In genomic region chr1:5509664-5510452, GRCh38 we compare ENCODE assay signal across 8 cellular contexts.
DNase-seq lines count a peak whose midpoint lies in the region; ATAC-seq, FAIRE-seq and TF ChIP-seq lines count a peak whose summit lies in the region.

No MANE protein-coding gene starts in this region.

- DNase-seq in GM12864 (ENCODE audit: low read depth) (no peak), MM.1S (peak; percentile 32), activated B cell treated with CpG ODN at 0.5 μM for 24 hours (peak; percentile 66), T47D (ENCODE audit: low read depth in 1 of 2, low spot score in 1 of 2) (peak; percentile 37 to 71), kidney (peak; percentile 77)
- peak; percentile 79 to 80 for DNase-seq in stimulated activated CD4-positive, alpha-beta T cell treated with anti-CD3 and anti-CD28 coated beads, Interleukin-2, amount 100 ng/mL, for 24 hours

- H3F3A ChIP-seq in MM.1S (ENCODE audit: insufficient read depth, low read length), result no peaks in the 10 kb centered on the region

- no peaks in the 10 kb centered on the region for H3K4me1 Mint-ChIP-seq in activated B cell treated with CpG ODN at 0.5 μM for 24 hours

- H4K20me1 ChIP-seq in MM.1S (ENCODE audit: insufficient read depth, low read length), result no peaks in the 10 kb centered on the region; the same call in 1 of the 2 replicates

- H3K4me2 ChIP-seq in MM.1S (ENCODE audit: low read depth, low read length), result no peak overlapping the region

- H3K4me3 ChIP-seq in GM12864 (ENCODE audit: low read depth, low read length), result no peak overlapping the region
- H3K4me3 ChIP-seq in MM.1S (ENCODE audit: low read length), result no peak overlapping the region
- no peak overlapping the region for H3K4me3 ChIP-seq in kidney (ENCODE audit: low read length in 2 of 2)

- POLR2A ChIA-PET in activated B cell treated with CpG ODN at 0.5 μM for 24 hours (lab: Charles Lee), result no interaction called here

- peaks cover 95% of the 10 kb centered on the region for H3K27me3 ChIP-seq in MM.1S (replicated peaks; ENCODE audit: insufficient read depth, low read length)

- no peaks in the 10 kb centered on the region for H3K36me3 Mint-ChIP-seq in activated B cell treated with CpG ODN at 0.5 μM for 24 hours (ENCODE audit: low read depth)

- no peaks in the 10 kb centered on the region for H3K9me3 Mint-ChIP-seq in activated B cell treated with CpG ODN at 0.5 μM for 24 hours

- CTCF ChIA-PET in activated B cell treated with CpG ODN at 0.5 μM for 24 hours (lab: Charles Lee), result interaction anchor here (0.8 to 3.4 kb wide), 6 partner anchors 17 to 590 kb away, joined by 3 to 28 read pairs (median 5); no protein-coding TSS in a partner anchor

- H3K9ac ChIP-seq in MM.1S (ENCODE audit: low read length), result no peak overlapping the region
- no peak overlapping the region for H3K9ac ChIP-seq in kidney (ENCODE audit: low read length in 2 of 2)

- no peak overlapping the region for H3K27ac Mint-ChIP-seq in activated B cell treated with CpG ODN at 0.5 μM for 24 hours

- H3K27ac ChIP-seq in MM.1S (ENCODE audit: low read length) (no peak overlapping the region), kidney (ENCODE audit: low read depth in 2 of 2, low read length in 2 of 2) (no peak overlapping the region)

- intact Hi-C loops in activated B cell treated with CpG ODN at 0.5 μM for 24 hours (cut with micrococcal nuclease), result loop anchor here (10.0 kb wide), 3 partner anchors 235 to 895 kb away; partner anchors contain the start of gene HES3
- intact Hi-C loops in kidney (cut with DNase I), result no loop called here

- peaks cover 11% of the 10 kb centered on the region for H3K27me3 Mint-ChIP-seq in activated B cell treated with CpG ODN at 0.5 μM for 24 hours

- H3K36me3 ChIP-seq in MM.1S (replicated peaks; ENCODE audit: insufficient read depth, low read length), result no peaks in the 10 kb centered on the region
- H3K36me3 ChIP-seq in kidney (ENCODE audit: control insufficient read depth in 1 of 2, insufficient read depth in 2 of 2, low read length in 2 of 2), result no peaks in the 10 kb centered on the region

- H3K9me3 ChIP-seq in MM.1S (replicated peaks; ENCODE audit: insufficient read depth, low read length), result no peaks in the 10 kb centered on the region
- H3K9me3 ChIP-seq in kidney (ENCODE audit: control insufficient read depth in 1 of 2, low read length in 2 of 2), result no peaks in the 10 kb centered on the region

- no peaks in the 10 kb centered on the region for H3K9me2 ChIP-seq in MM.1S (replicated peaks; ENCODE audit: insufficient read depth, low read length)

- no peak overlapping the region for H3K4me3 Mint-ChIP-seq in activated B cell treated with CpG ODN at 0.5 μM for 24 hours

- H2AFZ ChIP-seq in MM.1S (ENCODE audit: low read length), result no peak overlapping the region

- H3K79me2 ChIP-seq in MM.1S (ENCODE audit: low read length), result no peaks in the 10 kb centered on the region

- H3K4me1 ChIP-seq in MM.1S (ENCODE audit: low read length), result no peaks in the 10 kb centered on the region
- peaks cover 5 to 6% of the 10 kb centered on the region in 2 donors for H3K4me1 ChIP-seq in kidney (ENCODE audit: control insufficient read depth in 1 of 2, insufficient read depth in 1 of 2, low read depth in 1 of 2, low read length in 2 of 2)

- no peak for FAIRE-seq in kidney (lab: Jason Lieb, UNC)

- TF ChIP-seq CTCF in GM12864 (IDR thresholded peaks at IDR 0.05; ENCODE audit: low read depth, low read length, missing control alignments) (peak; percentile 97), MM.1S (IDR thresholded peaks at IDR 0.05; ENCODE audit: low read length) (peak; percentile 94), activated B cell treated with CpG ODN at 0.5 μM for 24 hours (IDR thresholded peaks at IDR 0.05) (peak; percentile 67), kidney (IDR thresholded peaks at IDR 0.05; ENCODE audit: borderline replicate concordance, extremely low read depth, insufficient read depth) (peak; percentile 94)

- in situ Hi-C loops in T47D (cut with HindIII; ENCODE audit: low pct_unique_long_range_greater_than_20kb, low sequenced_read_pairs), result no loop called here

- ATAC-seq in activated B cell treated with CpG ODN at 0.5 μM for 24 hours (ENCODE audit: low read depth) (peak; percentile 67), GM21717 (IDR thresholded peaks at IDR 0.05; ENCODE audit: unreplicated experiment) (no peak), GM18502 (IDR thresholded peaks at IDR 0.05; ENCODE audit: poor library complexity, unreplicated experiment) (no peak)
